Comparison of ENCODE assay signal across 23 cellular contexts in genomic region chr19:30102239-30102638, GRCh38.
"Had no signal": no experiment of that assay in that cellular context is flagged by ENCODE, and none has a peak within 500 bp of the region (broad histone marks: within the 10 kb centered on the region; RNA-seq: fewer than 3 reads in every experiment).

No MANE protein-coding gene starts in this region.

- H3K4me1 ChIP-seq: left lung, lower lobe of right lung, parathyroid adenoma, right atrium auricular region, right lobe of liver, stomach, testis, thyroid gland, transverse colon, upper lobe of left lung had no signal

- H3K9me3 ChIP-seq: left lung, lower lobe of right lung, right atrium auricular region, right lobe of liver, stomach, testis, thyroid gland, transverse colon, upper lobe of left lung had no signal

- H3K4me3 ChIP-seq: left lung, lower lobe of right lung, right atrium auricular region, right lobe of liver, smooth muscle cell, stomach, testis, thyroid gland, transverse colon, upper lobe of left lung had no signal

- DNase-seq: hippocampal formation; kidney glomerular epithelial cell; left colon; left lung; lower lobe of right lung; mammary epithelial cell; mesenchymal stem cell; naive thymus-derived CD8-positive, alpha-beta T cell; right lobe of liver; stimulated activated CD4-positive, alpha-beta T cell treated with anti-CD3 and anti-CD28 coated beads, Interleukin-12 subunit alpha, Interleukin-12 subunit beta, amount 100 ng/mL, for 4 hours; stimulated activated CD4-positive, alpha-beta T cell treated with anti-CD3 and anti-CD28 coated beads, Interleukin-15, amount 100 ng/mL, for 24 hours; stimulated activated CD4-positive, alpha-beta T cell treated with anti-CD3 and anti-CD28 coated beads, Interleukin-2, amount 100 ng/mL, for 24 hours; stimulated activated CD4-positive, alpha-beta T cell treated with anti-CD3 and anti-CD28 coated beads, Interleukin-4, amount 100 ng/mL, for 1 hour; stimulated activated naive B cell treated with anti-CD40 and anti-IgM and Interleukin-4, amounts not matched to agents 10 μg/mL and 1 μg/mL and 100 μg/mL, for 72 hours; stimulated activated naive CD8-positive, alpha-beta T cell treated with anti-CD3 and anti-CD28 coated beads, Interleukin-15, Interleukin-2, amounts not matched to agents 100 U/mL and 50 U/mL, for 24 hours; stomach; testis; thyroid gland; transverse colon; upper lobe of left lung had no signal

- H3K36me3 ChIP-seq: left lung, lower lobe of right lung, right atrium auricular region, right lobe of liver, stomach, thyroid gland, transverse colon, upper lobe of left lung had no signal

- H3K27ac ChIP-seq: left lung, lower lobe of right lung, parathyroid adenoma, right atrium auricular region, right lobe of liver, stomach, testis, thyroid gland, transverse colon, upper lobe of left lung had no signal

- H3K27me3 ChIP-seq: right atrium auricular region, right lobe of liver, testis, thyroid gland, transverse colon, upper lobe of left lung had no signal
